In genomic region chr4:663046-663437, GRCh38 we compare ENCODE assay signal across 8 cellular contexts. TPM values are rescaled to one million over a fixed set of nuclear protein-coding genes. Genes with fewer than 3 reads are reported as not detected.
DNase-seq lines count a peak whose midpoint lies in the region; ATAC-seq, FAIRE-seq and TF ChIP-seq lines count a peak whose summit lies in the region.

No MANE protein-coding gene starts in this region.

- H3K79me2 ChIP-seq in ACC112 (ENCODE audit: control insufficient read depth, insufficient read depth, low read length, unreplicated experiment): no peaks in the 10 kb centered on the region

- H2AFZ ChIP-seq in ACC112 (ENCODE audit: low read length, unreplicated experiment): peak overlapping the region; percentile 36

- H3K4me3 ChIP-seq in ACC112 (ENCODE audit: low read depth, low read length) (peak overlapping the region; percentile 80), duodenal mucosa (ENCODE audit: low read depth in 1 of 2, low read length in 2 of 2) (peak overlapping the region; percentile 70), SJCRH30 (no peak overlapping the region)

- no peaks in the 10 kb centered on the region for H3K9me3 Mint-ChIP-seq in nephron progenitor cell

- peaks cover 21% of the 10 kb centered on the region for H3K36me3 Mint-ChIP-seq in nephron progenitor cell (ENCODE audit: low read depth)

- DNase-seq in nephron progenitor cell: no peak
- no peak for DNase-seq in NCI-H2081 treated with DMSO at 0.1 percent for 48 hours (lab: John Stamatoyannopoulos, UW)
- DNase-seq in H4 (ENCODE audit: low spot score): no peak
- no peak for DNase-seq in urothelium cell line (ENCODE audit: low spot score)
- no peak for DNase-seq in SJCRH30

- H3K27me3 Mint-ChIP-seq in nephron progenitor cell (ENCODE audit: low read depth, poor library complexity): peaks cover 11% of the 10 kb centered on the region

- peak overlapping the region; percentile 71 for H3K4me3 Mint-ChIP-seq in nephron progenitor cell

- H3K27ac ChIP-seq in ACC112 (ENCODE audit: low read depth, low read length): no peak overlapping the region
- no peak overlapping the region for H3K27ac ChIP-seq in duodenal mucosa (ENCODE audit: low read depth, low read length)
- H3K27ac ChIP-seq in SJCRH30: no peak overlapping the region

- H3K4me1 Mint-ChIP-seq in nephron progenitor cell: peaks cover 11% of the 10 kb centered on the region

- H3K27ac Mint-ChIP-seq in nephron progenitor cell: no peak overlapping the region

- no peaks in the 10 kb centered on the region for H3K9me3 ChIP-seq in duodenal mucosa (ENCODE audit: control insufficient read depth in 1 of 2, low read length in 2 of 2)
- no peaks in the 10 kb centered on the region for H3K9me3 ChIP-seq in SJCRH30 (replicated peaks)

- H3K9ac ChIP-seq in duodenal mucosa (ENCODE audit: low read depth in 1 of 2, low read length in 2 of 2): peak overlapping the region in 1 of 2 donors; percentile 61

- H3K36me3 ChIP-seq in ACC112 (ENCODE audit: insufficient read depth, low read length): no peaks in the 10 kb centered on the region
- H3K36me3 ChIP-seq in duodenal mucosa (ENCODE audit: control insufficient read depth in 1 of 2, insufficient read depth in 2 of 2, low read length in 2 of 2): no peaks in the 10 kb centered on the region
- no peaks in the 10 kb centered on the region for H3K36me3 ChIP-seq in SJCRH30

- H3K27me3 ChIP-seq in ACC112 (ENCODE audit: insufficient read depth, low read length) (peaks cover 15% of the 10 kb centered on the region), duodenal mucosa (ENCODE audit: control insufficient read depth in 1 of 2, insufficient read depth in 2 of 2, low read length in 2 of 2) (peaks cover 0 to 3% of the 10 kb centered on the region in 2 donors), SJCRH30 (no peaks in the 10 kb centered on the region)

- TF ChIP-seq CTCF in nephron progenitor cell (IDR thresholded peaks at IDR 0.05): no peak

- H3K4me1 ChIP-seq in ACC112 (ENCODE audit: control insufficient read depth, insufficient read depth, low read length, unreplicated experiment) (no peaks in the 10 kb centered on the region), duodenal mucosa (ENCODE audit: control insufficient read depth in 1 of 2, insufficient read depth in 2 of 2, low read length in 2 of 2) (no peaks in the 10 kb centered on the region), SJCRH30 (no peaks in the 10 kb centered on the region)

- no peak for FAIRE-seq in urothelium cell line (lab: Jason Lieb, UNC)

- ATAC-seq in HG02678 (IDR thresholded peaks at IDR 0.05; ENCODE audit: unreplicated experiment): peak; percentile 8

RNA-seq across cellular contexts. Expression of gene ATP5ME, which starts 11.0 kb away (rescaled TPM):
- total RNA-seq in H4 (2014; rRNA removed; shearing (Covaris generic)): 193 and 272 TPM in 2 replicates
- 338 and 409 TPM in 2 replicates for total RNA-seq in SJCRH30 (2014; rRNA removed; shearing (Covaris generic))

RNA-seq across cellular contexts. Expression of gene MYL5, which starts 11.3 kb away (rescaled TPM):
- 7.4 and 13.8 TPM in 2 replicates for total RNA-seq in H4 (2014; rRNA removed; shearing (Covaris generic))
- 3.2 and 3.4 TPM in 2 replicates for total RNA-seq in SJCRH30 (2014; rRNA removed; shearing (Covaris generic))

RNA-seq across cellular contexts. Expression of gene SLC49A3, which starts 25.9 kb away (rescaled TPM):
- total RNA-seq in H4 (2014; rRNA removed; shearing (Covaris generic)): not detected in 2 replicates
- 0.13 TPM in 1 of 2 replicates, not detected in the other for total RNA-seq in SJCRH30 (2014; rRNA removed; shearing (Covaris generic))

RNA-seq across cellular contexts. Expression of gene PDE6B, which starts 37.7 kb away (rescaled TPM):
- 1.9 TPM in 1 of 2 replicates, not detected in the other for total RNA-seq in H4 (2014; rRNA removed; shearing (Covaris generic))
- 0.03 TPM in 1 of 2 replicates, not detected in the other for total RNA-seq in SJCRH30 (2014; rRNA removed; shearing (Covaris generic))

RNA-seq across cellular contexts. Expression of gene PCGF3, which starts 42.6 kb away (rescaled TPM):
- 26.1 and 42.5 TPM in 2 replicates for total RNA-seq in H4 (2014; rRNA removed; shearing (Covaris generic))
- total RNA-seq in SJCRH30 (2014; rRNA removed; shearing (Covaris generic)): 50.3 and 60.4 TPM in 2 replicates
